ENCODE assay signal across 8 cellular contexts in genomic region chr11:14544611-14545010, GRCh38. TPM values are rescaled to one million over a fixed set of nuclear protein-coding genes. Genes with fewer than 3 reads are reported as not detected.
A peak's percentile ranks its signal among the peaks of the same experiment; 100 is the strongest.
DNase-seq lines count a peak whose midpoint lies in the region; ATAC-seq, FAIRE-seq and TF ChIP-seq lines count a peak whose summit lies in the region.

No MANE protein-coding gene starts in this region.

- H3K9me3 Mint-ChIP-seq in mesothelial cell of epicardium = no peaks in the 10 kb centered on the region

- TF ChIP-seq CTCF in GM06990 (IDR thresholded peaks at IDR 0.05; ENCODE audit: insufficient read depth, low read length, poor library complexity, severe bottlenecking) = no peak
- TF ChIP-seq CTCF in bronchial epithelial cell (IDR thresholded peaks at IDR 0.05; ENCODE audit: insufficient read depth, low read length, severe bottlenecking) = no peak
- no peak for TF ChIP-seq CTCF in mesothelial cell of epicardium (IDR thresholded peaks at IDR 0.05; ENCODE audit: unreplicated experiment)

- no peak for FAIRE-seq in bronchial epithelial cell (lab: Jason Lieb, UNC)

- no peaks in the 10 kb centered on the region for H3K27me3 Mint-ChIP-seq in mesothelial cell of epicardium (ENCODE audit: low read depth)

- H3K27ac Mint-ChIP-seq in mesothelial cell of epicardium = no peak overlapping the region

- no peaks in the 10 kb centered on the region for H3K27me3 ChIP-seq in GM06990 (replicated peaks; ENCODE audit: control insufficient read depth, insufficient read depth, low read length)
- H3K27me3 ChIP-seq in bronchial epithelial cell (ENCODE audit: control insufficient read depth, insufficient read depth, low read length) = no peaks in the 10 kb centered on the region

- DNase-seq in GM06990 (ENCODE audit: extremely low read depth, insufficient read length) (peak; percentile 30), bronchial epithelial cell (ENCODE audit: low read depth) (peak; percentile 37), mesothelial cell of epicardium (ENCODE audit: low spot score in 2 of 2, unreplicated experiment in 2 of 2) (no peak), glomerular visceral epithelial cell (ENCODE audit: extremely low spot score) (no peak), T1000 (lab: John Stamatoyannopoulos, UW) (no peak)
- no peak for DNase-seq in stimulated activated CD4-positive, alpha-beta T cell treated with anti-CD3 and anti-CD28 coated beads, Interleukin-4, amount 100 ng/mL, for 24 hours

- H3K4me3 ChIP-seq in GM06990 (replicated peaks; ENCODE audit: low read depth, low read length) (no peak overlapping the region), bronchial epithelial cell (ENCODE audit: low read depth, low read length) (no peak overlapping the region)

- no peaks in the 10 kb centered on the region for H3K36me3 ChIP-seq in GM06990 (ENCODE audit: control insufficient read depth, insufficient read depth, low read length)
- no peaks in the 10 kb centered on the region for H3K36me3 ChIP-seq in bronchial epithelial cell (ENCODE audit: control insufficient read depth, insufficient read depth, low read length)

- no peak overlapping the region for H3K4me3 Mint-ChIP-seq in mesothelial cell of epicardium

- ATAC-seq in GM21515 (IDR thresholded peaks at IDR 0.05; ENCODE audit: unreplicated experiment) (peak; percentile 77), HG03521 (IDR thresholded peaks at IDR 0.05; ENCODE audit: unreplicated experiment) (peak; percentile 78)

- H3K4me1 Mint-ChIP-seq in mesothelial cell of epicardium = peaks cover 7% of the 10 kb centered on the region

- H3K36me3 Mint-ChIP-seq in mesothelial cell of epicardium = no peaks in the 10 kb centered on the region

RNA-seq across cellular contexts. Expression of gene PSMA1, which starts 24.4 kb away (rescaled TPM):
- total RNA-seq in bronchial epithelial cell (123 and 132 TPM in 2 replicates), mesothelial cell of epicardium (129 to 141 TPM (median 133 TPM) in 3 replicates)

RNA-seq across cellular contexts. Expression of gene COPB1, which starts 45.0 kb away (rescaled TPM):
- total RNA-seq in bronchial epithelial cell (192 and 273 TPM in 2 replicates), mesothelial cell of epicardium (108 to 116 TPM (median 112 TPM) in 3 replicates)

Comparison
In these comparisons a context has a peak if more than half of its experiments do, and no peak if none do; other contexts are left out.
1. DNase-seq: peak in GM06990 (single experiment) and bronchial epithelial cell (single experiment); none in mesothelial cell of epicardium (0 of 2), glomerular visceral epithelial cell (single experiment), T1000 (single experiment) and stimulated activated CD4-positive, alpha-beta T cell treated with anti-CD3 and anti-CD28 coated beads, Interleukin-4, amount 100 ng/mL, for 24 hours (single experiment).